Comparison of ENCODE assay signal across 12 cellular contexts in genomic region chrX:86806786-86807185, GRCh38.
DNase-seq lines count a peak whose midpoint lies in the region; ATAC-seq, FAIRE-seq and TF ChIP-seq lines count a peak whose summit lies in the region.
"Had no signal": no experiment of that assay in that cellular context is flagged by ENCODE, and none has a peak within 500 bp of the region (broad histone marks: within the 10 kb centered on the region; RNA-seq: fewer than 3 reads in every experiment).

No MANE protein-coding gene starts in this region.

- no peak overlapping the region for H2BK12ac ChIP-seq in H1 (ENCODE audit: low read depth, low read length)

- no peak overlapping the region for H3K9ac ChIP-seq in H1 (replicated peaks in 1 of 4; ENCODE audit: extremely low read depth in 1 of 4, low read depth in 3 of 4, low read length in 3 of 4)
- H3K9ac ChIP-seq: BLaER1 treated with 17β-estradiol and CSF1 and Interleukin-3, amounts not matched to agents 10 nM and 100 nM had no signal

- no peak overlapping the region for H2AK5ac ChIP-seq in H1 (ENCODE audit: low read depth, low read length)

- H2BK120ac ChIP-seq in H1 (replicated peaks; ENCODE audit: low read depth, low read length) = no peak overlapping the region

- 63% methylated on average over 2 of the region's 2 CpGs; no CpG with 5 or more reads in 1 of the 2 experiments for WGBS in H1 (ENCODE audit: extremely low coverage in 1 of 2, insufficient coverage in 1 of 2, insufficient read length in 1 of 2, insufficient replicate concordance in 2 of 2, low coverage in 1 of 2, low lambda C conversion rate in 2 of 2, missing lambda C conversion rate in 1 of 2), 2 experiments

- H3K36me3 ChIP-seq in breast epithelium (no peaks in the 10 kb centered on the region), H1 (ENCODE audit: control insufficient read depth in 2 of 4, insufficient read depth in 4 of 4, low read length in 3 of 4) (peaks cover 0 to 2% (median 0%) of the 10 kb centered on the region in 4 experiments; a peak in 1 of 8 replicates), MG63 (no peaks in the 10 kb centered on the region)
- H3K36me3 ChIP-seq: BLaER1 treated with 17β-estradiol and CSF1 and Interleukin-3, amounts not matched to agents 10 nM and 100 nM; SJSA1 had no signal

- H3K9me3 ChIP-seq in breast epithelium (peaks cover 6 to 21% of the 10 kb centered on the region in 2 donors), H1 (ENCODE audit: insufficient read depth in 2 of 2, low read depth in 1 of 2, low read length in 1 of 2) (peaks cover 4 to 9% of the 10 kb centered on the region in 2 experiments; a peak in 2 of 4 replicates), MG63 (no peaks in the 10 kb centered on the region)
- H3K9me3 ChIP-seq: SJSA1 had no signal

- no TSS peak for BruUV-seq in MCF 10A (replicated peaks; lab: Mats Ljungman, UMichigan)

- peak; percentile 24 for DNase-seq in MCF 10A (ENCODE audit: unreplicated experiment)
- no peak for DNase-seq in breast epithelium (ENCODE audit: low spot score in 2 of 2)
- DNase-seq in NCI-H1048 (lab: John Stamatoyannopoulos, UW) = peak; percentile 0
- DNase-seq in H1 (ENCODE audit: low read depth in 1 of 2, low spot score in 2 of 2) = no peak
- DNase-seq in urothelium cell line (ENCODE audit: low spot score) = peak; percentile 5
- no peak for DNase-seq in MG63
- DNase-seq in HCEC 1CT = no peak

- TF ChIP-seq CTCF in MCF 10A (IDR thresholded peaks at IDR 0.05; ENCODE audit: unreplicated experiment) = peak; percentile 20
- TF ChIP-seq CTCF in breast epithelium (IDR thresholded peaks at IDR 0.05) = peak in 1 of 3 donors; percentile 27
- TF ChIP-seq CTCF in H1 (IDR thresholded peaks at IDR 0.05; ENCODE audit: control extremely low read depth in 1 of 3, insufficient read depth in 1 of 3, low read depth in 1 of 3, low read length in 3 of 3) = peak in 2 of 3 experiments; percentile 40 to 56; a peak in 2 of 4 replicates

- POLR2A ChIA-PET in MCF 10A (lab: Yijun Ruan, JAX) = interaction anchor here (0.6 kb wide), 1 partner anchor 668 kb away, joined by 3 read pairs; no protein-coding TSS in a partner anchor
- POLR2A ChIA-PET in H1 (lab: Charles Lee; ENCODE audit: partially characterized antibody) = no interaction called here

- H3K14ac ChIP-seq in H1 (ENCODE audit: insufficient read length) = no peak overlapping the region

- no peaks in the 10 kb centered on the region for H3K79me2 ChIP-seq in H1 (ENCODE audit: control insufficient read depth in 1 of 2, insufficient read depth in 2 of 2, low read length in 2 of 2)

- H3K36me3 Mint-ChIP-seq in MCF 10A (ENCODE audit: insufficient read depth, unreplicated experiment) = no peaks in the 10 kb centered on the region
- H3K36me3 Mint-ChIP-seq: activated naive CD8-positive, alpha-beta T cell had no signal

- H3K4me1 Mint-ChIP-seq in MCF 10A (ENCODE audit: insufficient read depth, unreplicated experiment) = no peaks in the 10 kb centered on the region

- H3K27me3 ChIP-seq in breast epithelium = peaks cover 0 to 15% of the 10 kb centered on the region in 2 donors
- no peaks in the 10 kb centered on the region for H3K27me3 ChIP-seq in H1 (replicated peaks in 1 of 4; ENCODE audit: control insufficient read depth in 3 of 4, extremely low read depth in 1 of 4, insufficient read depth in 3 of 4, low read length in 3 of 4)
- no peaks in the 10 kb centered on the region for H3K27me3 ChIP-seq in MG63
- H3K27me3 ChIP-seq: SJSA1 had no signal

- ATAC-seq in HG03439 (IDR thresholded peaks at IDR 0.05; ENCODE audit: unreplicated experiment) = no peak

- H2BK5ac ChIP-seq in H1 (ENCODE audit: low read depth, low read length) = no peak overlapping the region

- no peak overlapping the region for H3K4ac ChIP-seq in H1 (replicated peaks; ENCODE audit: insufficient read length, low read depth, low read length)

- H3K27ac ChIP-seq in breast epithelium (no peak overlapping the region), H1 (ENCODE audit: low read depth, low read length) (no peak overlapping the region)
- H3K27ac ChIP-seq: BLaER1 treated with 17β-estradiol and CSF1 and Interleukin-3, amounts not matched to agents 10 nM and 100 nM; SJSA1 had no signal

- no peaks in the 10 kb centered on the region for H3K4me1 ChIP-seq in breast epithelium
- no peaks in the 10 kb centered on the region for H3K4me1 ChIP-seq in H1 (replicated peaks in 1 of 4; ENCODE audit: control insufficient read depth in 3 of 4, insufficient read depth in 4 of 4, low read length in 3 of 4)
- H3K4me1 ChIP-seq: BLaER1 treated with 17β-estradiol and CSF1 and Interleukin-3, amounts not matched to agents 10 nM and 100 nM; SJSA1 had no signal

- no peak overlapping the region for H3K4me3 Mint-ChIP-seq in MCF 10A (ENCODE audit: unreplicated experiment)
- H3K4me3 Mint-ChIP-seq: activated naive CD8-positive, alpha-beta T cell had no signal

- no peak overlapping the region for H3K27ac Mint-ChIP-seq in MCF 10A (ENCODE audit: low read depth, unreplicated experiment)
- H3K27ac Mint-ChIP-seq: activated naive CD8-positive, alpha-beta T cell had no signal

- peaks cover 14% of the 10 kb centered on the region for H3K9me3 Mint-ChIP-seq in MCF 10A (ENCODE audit: unreplicated experiment)

- no peak overlapping the region for H3K4me2 ChIP-seq in H1 (ENCODE audit: insufficient read depth in 1 of 2, low read depth in 2 of 2, low read length in 2 of 2)
- H3K4me2 ChIP-seq: BLaER1 treated with 17β-estradiol and CSF1 and Interleukin-3, amounts not matched to agents 10 nM and 100 nM had no signal

- CTCF ChIA-PET in MCF 10A (lab: Yijun Ruan, JAX) (interaction anchor here (0.6 to 1.2 kb wide), 6 partner anchors 97 to 529 kb away, joined by 3 read pairs; no protein-coding TSS in a partner anchor), H1 (lab: Charles Lee; ENCODE audit: partially characterized antibody) (interaction anchor here (0.6 to 1.5 kb wide), 6 partner anchors 11 to 968 kb away, joined by 3 to 7 read pairs (median 4); no protein-coding TSS in a partner anchor)

- H3K4me3 ChIP-seq in breast epithelium = no peak overlapping the region
- no peak overlapping the region for H3K4me3 ChIP-seq in H1 (ENCODE audit: extremely low read depth in 1 of 4, insufficient read depth in 2 of 4, low read depth in 3 of 4, low read length in 4 of 4)
- H3K4me3 ChIP-seq in MG63 = no peak overlapping the region
- H3K4me3 ChIP-seq: BLaER1 treated with 17β-estradiol and CSF1 and Interleukin-3, amounts not matched to agents 10 nM and 100 nM; SJSA1 had no signal

- no peak overlapping the region for H2AFZ ChIP-seq in H1 (ENCODE audit: low read length)

- H3K23me2 ChIP-seq in H1 (ENCODE audit: low read depth, low read length) = no peaks in the 10 kb centered on the region

- H4K8ac ChIP-seq in H1 (ENCODE audit: extremely low read depth, insufficient read depth, low read length) = no peak overlapping the region

- TF ChIP-seq POLR2A in breast epithelium (IDR thresholded peaks at IDR 0.05) (no peak), H1 (IDR thresholded peaks at IDR 0.05; ENCODE audit: control extremely low read depth in 1 of 2, low read depth in 2 of 2, low read length in 2 of 2) (no peak)

- no peaks in the 10 kb centered on the region for H3K79me1 ChIP-seq in H1 (ENCODE audit: low read depth, low read length)

- H2BK20ac ChIP-seq in H1 (ENCODE audit: low read length) = no peak overlapping the region

- intact Hi-C loops in MCF 10A (cut with micrococcal nuclease) = loop anchor here (10.0 kb wide), 1 partner anchor 138 kb away; no protein-coding TSS in a partner anchor
- intact Hi-C loops in breast epithelium (cut with DNase I; ENCODE audit: low total_unique reads) = no loop called here

- H2BK15ac ChIP-seq in H1 (ENCODE audit: low read length) = no peak overlapping the region

- TF ChIP-seq RAD21 in H1 (IDR thresholded peaks at IDR 0.05 in 1 of 2, conservative IDR thresholded peaks at IDR 0.05 in 1 of 2; ENCODE audit: low read depth in 2 of 2, low read length in 2 of 2) = peak; percentile 56 to 65

- no peaks in the 10 kb centered on the region for H4K20me1 ChIP-seq in H1 (replicated peaks in 1 of 2; ENCODE audit: control insufficient read depth in 1 of 2, insufficient read depth in 2 of 2, low read length in 2 of 2)
- H4K20me1 ChIP-seq: BLaER1 treated with 17β-estradiol and CSF1 and Interleukin-3, amounts not matched to agents 10 nM and 100 nM had no signal

- H4K91ac ChIP-seq in H1 (replicated peaks; ENCODE audit: insufficient read length, low read length) = no peak overlapping the region

- no peak overlapping the region for H3K23ac ChIP-seq in H1 (ENCODE audit: insufficient read length)

- H3K56ac ChIP-seq in H1 (replicated peaks; ENCODE audit: insufficient read length, low read depth, low read length) = no peak overlapping the region

- no peak overlapping the region for H4K5ac ChIP-seq in H1 (ENCODE audit: insufficient read length, low read depth, low read length)

- TF ChIP-seq EP300 in H1 (IDR thresholded peaks at IDR 0.05; ENCODE audit: borderline replicate concordance in 1 of 2, low read depth in 2 of 2, low read length in 2 of 2) = no peak

- no peaks in the 10 kb centered on the region for H3K27me3 Mint-ChIP-seq in MCF 10A (ENCODE audit: insufficient read depth, unreplicated experiment)
- H3K27me3 Mint-ChIP-seq: activated naive CD8-positive, alpha-beta T cell had no signal

- FAIRE-seq in H1 (lab: Jason Lieb, UNC) (peak; percentile 98), urothelium cell line (lab: Jason Lieb, UNC) (no peak)
- FAIRE-seq: islet of Langerhans had no signal

- no peak overlapping the region for H3K18ac ChIP-seq in H1 (ENCODE audit: extremely low read depth, low read length)

TF ChIP-seq in H1, 55 proteins besides CTCF, POLR2A, EP300 and RAD21 (continues in another document):
- TF ChIP-seq, protein P1, sequence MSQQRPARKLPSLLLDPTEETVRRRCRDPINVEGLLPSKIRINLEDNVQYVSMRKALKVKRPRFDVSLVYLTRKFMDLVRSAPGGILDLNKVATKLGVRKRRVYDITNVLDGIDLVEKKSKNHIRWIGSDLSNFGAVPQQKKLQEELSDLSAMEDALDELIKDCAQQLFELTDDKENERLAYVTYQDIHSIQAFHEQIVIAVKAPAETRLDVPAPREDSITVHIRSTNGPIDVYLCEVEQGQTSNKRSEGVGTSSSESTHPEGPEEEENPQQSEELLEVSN (IDR thresholded peaks at IDR 0.05) = no peak
- TF ChIP-seq RNF2 (IDR thresholded peaks at IDR 0.05; ENCODE audit: borderline replicate concordance, low read depth, low read length, missing control alignments, poor library complexity, severe bottlenecking) = no peak
- TF ChIP-seq CBX5 (IDR thresholded peaks at IDR 0.05; ENCODE audit: low read depth, low read length) = no peak
- no peak for TF ChIP-seq TAF7 (optimal IDR thresholded peaks at IDR 0.05; ENCODE audit: borderline replicate concordance, low read depth, low read length)
- no peak for TF ChIP-seq TEAD4 (IDR thresholded peaks at IDR 0.05; ENCODE audit: low read depth, low read length)
- TF ChIP-seq SP4 (IDR thresholded peaks at IDR 0.05; ENCODE audit: low read length) = no peak
- TF ChIP-seq EGR1 (IDR thresholded peaks at IDR 0.05; ENCODE audit: borderline replicate concordance, low read depth, low read length) = no peak
- TF ChIP-seq KDM4A (IDR thresholded peaks at IDR 0.05; ENCODE audit: low read depth, low read length, severe bottlenecking) = no peak
- no peak for TF ChIP-seq SIN3A (conservative IDR thresholded peaks at IDR 0.05 in 1 of 2, IDR thresholded peaks at IDR 0.05 in 1 of 2; ENCODE audit: low read depth in 1 of 2, low read length in 2 of 2)
- no peak for TF ChIP-seq SIRT6 (IDR thresholded peaks at IDR 0.05; ENCODE audit: low read length)

Comparison
In these comparisons a context has a peak if more than half of its experiments do, and no peak if none do; other contexts are left out.
1. DNase-seq: peak in MCF 10A (single experiment), NCI-H1048 (single experiment) and urothelium cell line (single experiment); none in breast epithelium (0 of 2), H1 (0 of 2), MG63 (single experiment) and HCEC 1CT (single experiment).